In the genomic region with DNA sequence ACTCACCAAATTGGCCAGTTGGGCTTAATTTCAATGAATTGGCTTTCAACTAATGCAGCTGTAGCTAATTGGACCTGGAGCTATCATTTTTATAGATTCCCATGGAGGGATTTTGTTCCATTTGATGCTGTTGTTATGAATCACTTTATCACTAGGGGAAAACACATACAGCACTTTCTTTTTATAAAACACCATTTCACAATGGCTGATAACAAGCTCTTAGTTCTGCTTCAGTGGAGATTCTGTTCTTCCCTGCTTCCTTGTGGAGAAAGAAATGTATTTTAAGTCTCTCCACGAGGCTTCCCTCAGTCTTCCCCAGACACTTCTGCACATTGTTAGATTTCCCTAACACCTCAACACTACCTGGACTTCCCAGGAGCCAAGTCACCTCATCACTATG, we compare ENCODE assay signal across 27 cellular contexts.
DNase-seq lines count a peak whose midpoint lies in the region; ATAC-seq lines count a peak whose summit lies in the region.
"Had no signal": no experiment of that assay in that cellular context is flagged by ENCODE, and none has a peak within 500 bp of the region (broad histone marks: within the 10 kb centered on the region; RNA-seq: fewer than 3 reads in every experiment).

No MANE protein-coding gene starts in this region.

- peaks cover 71% of the 10 kb centered on the region for H3K36me3 Mint-ChIP-seq in activated naive CD8-positive, alpha-beta T cell treated with anti-CD3 and anti-CD28 coated beads, Interleukin-2, amount 10 ng/mL, durations not matched to agents 7 days and 5 days
- H3K36me3 Mint-ChIP-seq in activated naive CD8-positive, alpha-beta T cell treated with anti-CD3 and anti-CD28 coated beads for 36 hours = peaks cover 65% of the 10 kb centered on the region
- peaks cover 66% of the 10 kb centered on the region for H3K36me3 Mint-ChIP-seq in activated naive CD8-positive, alpha-beta T cell treated with anti-CD3 and anti-CD28 coated beads, Interleukin-2, amount 50 U/mL, for 24 hours (ENCODE audit: low read depth)
- H3K36me3 Mint-ChIP-seq in effector memory CD8-positive, alpha-beta T cell (ENCODE audit: insufficient read depth) = peaks cover 87% of the 10 kb centered on the region

- POLR2A ChIA-PET in activated naive CD8-positive, alpha-beta T cell treated with anti-CD3 and anti-CD28 coated beads, Interleukin-2, amount 10 ng/mL, durations not matched to agents 7 days and 5 days (lab: Charles Lee) = interaction anchor here (0.5 kb wide), 1 partner anchor 505 kb away, joined by 3 read pairs; no protein-coding TSS in a partner anchor

- peaks cover 28% of the 10 kb centered on the region for H3K4me1 Mint-ChIP-seq in activated naive CD8-positive, alpha-beta T cell treated with anti-CD3 and anti-CD28 coated beads, Interleukin-2, amount 10 ng/mL, durations not matched to agents 7 days and 5 days
- H3K4me1 Mint-ChIP-seq in activated naive CD8-positive, alpha-beta T cell treated with anti-CD3 and anti-CD28 coated beads for 36 hours = peaks cover 17% of the 10 kb centered on the region
- H3K4me1 Mint-ChIP-seq in activated naive CD8-positive, alpha-beta T cell treated with anti-CD3 and anti-CD28 coated beads, Interleukin-2, amount 50 U/mL, for 24 hours = peaks cover 14% of the 10 kb centered on the region
- peaks cover 26 to 36% of the 10 kb centered on the region in 2 donors for H3K4me1 Mint-ChIP-seq in effector memory CD8-positive, alpha-beta T cell (ENCODE audit: low read depth in 2 of 2)
- H3K4me1 Mint-ChIP-seq: nephron had no signal

- no peak for DNase-seq in activated naive CD8-positive, alpha-beta T cell treated with anti-CD3 and anti-CD28 coated beads, Interleukin-2, amount 10 ng/mL, durations not matched to agents 7 days and 5 days
- DNase-seq in activated naive CD8-positive, alpha-beta T cell treated with anti-CD3 and anti-CD28 coated beads for 36 hours = no peak
- no peak for DNase-seq in activated naive CD8-positive, alpha-beta T cell treated with anti-CD3 and anti-CD28 coated beads, Interleukin-2, amount 50 U/mL, for 24 hours
- peak; percentile 7 for DNase-seq in kidney tubule cell (ENCODE audit: low spot score)
- no peak for DNase-seq in AG20443 (ENCODE audit: low spot score)
- DNase-seq in effector memory CD8-positive, alpha-beta T cell = no peak
- DNase-seq: activated CD4-positive, alpha-beta T cell treated with anti-CD3 and anti-CD28 coated beads for 1 hour; activated gamma-delta T cell; endodermal cell; foreskin keratinocyte; H9; head of caudate nucleus; KG1; left cardiac atrium; MG63; mucosa of descending colon; NCI-H1105; NCI-H2029 treated with DMSO at 0.1 percent for 48 hours; NCI-H345; NCI-H69; pancreas; T-helper 2 cell had no signal

- peaks cover 7% of the 10 kb centered on the region for H3K9me3 Mint-ChIP-seq in activated naive CD8-positive, alpha-beta T cell treated with anti-CD3 and anti-CD28 coated beads, Interleukin-2, amount 10 ng/mL, durations not matched to agents 7 days and 5 days
- H3K9me3 Mint-ChIP-seq in activated naive CD8-positive, alpha-beta T cell treated with anti-CD3 and anti-CD28 coated beads for 36 hours = peaks cover 1% of the 10 kb centered on the region
- H3K9me3 Mint-ChIP-seq in activated naive CD8-positive, alpha-beta T cell treated with anti-CD3 and anti-CD28 coated beads, Interleukin-2, amount 50 U/mL, for 24 hours = peaks cover 10% of the 10 kb centered on the region
- no peaks in the 10 kb centered on the region for H3K9me3 Mint-ChIP-seq in effector memory CD8-positive, alpha-beta T cell
- H3K9me3 Mint-ChIP-seq: central memory CD8-positive, alpha-beta T cell; dendritic cell treated with granulocyte-macrophage colony-stimulating factor and Interleukin-4, amounts not matched to agents 40 ng/mL and 50 ng/mL, for 4 days had no signal

- ATAC-seq in activated naive CD8-positive, alpha-beta T cell treated with anti-CD3 and anti-CD28 coated beads, Interleukin-2, amount 10 ng/mL, durations not matched to agents 7 days and 5 days (ENCODE audit: low read depth) = no peak
- no peak for ATAC-seq in activated naive CD8-positive, alpha-beta T cell treated with anti-CD3 and anti-CD28 coated beads, Interleukin-2, amount 50 U/mL, for 24 hours
- ATAC-seq in GM18870 (IDR thresholded peaks at IDR 0.05; ENCODE audit: unreplicated experiment) = no peak
- ATAC-seq in effector memory CD8-positive, alpha-beta T cell (replicated peaks) = no peak
- ATAC-seq: foreskin keratinocyte, left cardiac atrium, mucosa of descending colon, pancreas, Right ventricle myocardium inferior had no signal

- H3K27me3 Mint-ChIP-seq in activated naive CD8-positive, alpha-beta T cell treated with anti-CD3 and anti-CD28 coated beads, Interleukin-2, amount 10 ng/mL, durations not matched to agents 7 days and 5 days = no peaks in the 10 kb centered on the region
- no peaks in the 10 kb centered on the region for H3K27me3 Mint-ChIP-seq in activated naive CD8-positive, alpha-beta T cell treated with anti-CD3 and anti-CD28 coated beads for 36 hours
- H3K27me3 Mint-ChIP-seq in activated naive CD8-positive, alpha-beta T cell treated with anti-CD3 and anti-CD28 coated beads, Interleukin-2, amount 50 U/mL, for 24 hours = no peaks in the 10 kb centered on the region
- no peaks in the 10 kb centered on the region for H3K27me3 Mint-ChIP-seq in effector memory CD8-positive, alpha-beta T cell
- H3K27me3 Mint-ChIP-seq: central memory CD8-positive, alpha-beta T cell; dendritic cell treated with granulocyte-macrophage colony-stimulating factor and Interleukin-4, amounts not matched to agents 40 ng/mL and 50 ng/mL, for 4 days had no signal

- H3K4me3 Mint-ChIP-seq in activated naive CD8-positive, alpha-beta T cell treated with anti-CD3 and anti-CD28 coated beads, Interleukin-2, amount 10 ng/mL, durations not matched to agents 7 days and 5 days = no peak overlapping the region
- no peak overlapping the region for H3K4me3 Mint-ChIP-seq in activated naive CD8-positive, alpha-beta T cell treated with anti-CD3 and anti-CD28 coated beads for 36 hours
- no peak overlapping the region for H3K4me3 Mint-ChIP-seq in activated naive CD8-positive, alpha-beta T cell treated with anti-CD3 and anti-CD28 coated beads, Interleukin-2, amount 50 U/mL, for 24 hours
- H3K4me3 Mint-ChIP-seq in effector memory CD8-positive, alpha-beta T cell = no peak overlapping the region
- H3K4me3 Mint-ChIP-seq: central memory CD8-positive, alpha-beta T cell; dendritic cell treated with granulocyte-macrophage colony-stimulating factor and Interleukin-4, amounts not matched to agents 40 ng/mL and 50 ng/mL, for 4 days; endodermal cell; H9; nephron had no signal

- peak overlapping the region; percentile 53 for H3K27ac Mint-ChIP-seq in activated naive CD8-positive, alpha-beta T cell treated with anti-CD3 and anti-CD28 coated beads, Interleukin-2, amount 10 ng/mL, durations not matched to agents 7 days and 5 days
- no peak overlapping the region for H3K27ac Mint-ChIP-seq in activated naive CD8-positive, alpha-beta T cell treated with anti-CD3 and anti-CD28 coated beads for 36 hours
- H3K27ac Mint-ChIP-seq in activated naive CD8-positive, alpha-beta T cell treated with anti-CD3 and anti-CD28 coated beads, Interleukin-2, amount 50 U/mL, for 24 hours = peak overlapping the region; percentile 11
- peak overlapping the region in 1 of 2 donors; percentile 25 for H3K27ac Mint-ChIP-seq in effector memory CD8-positive, alpha-beta T cell
- H3K27ac Mint-ChIP-seq: dendritic cell treated with granulocyte-macrophage colony-stimulating factor and Interleukin-4, amounts not matched to agents 40 ng/mL and 50 ng/mL, for 4 days; endodermal cell; H9; nephron had no signal
